Comparison of ENCODE assay signal across 8 cellular contexts in genomic region chr9:109320734-109321448, GRCh38. TPM values are rescaled to one million over a fixed set of nuclear protein-coding genes. Genes with fewer than 3 reads are reported as not detected.
A peak's percentile ranks its signal among the peaks of the same experiment; 100 is the strongest.
DNase-seq lines count a peak whose midpoint lies in the region; ATAC-seq and TF ChIP-seq lines count a peak whose summit lies in the region.

TSS of gene EPB41L4B (minus strand) at chr9:109321059. CDS start at chr9:109320446, 613 bp downstream.

- H3K36me3 Mint-ChIP-seq in GM23338 (ENCODE audit: low read depth), result no peaks in the 10 kb centered on the region; the same call in 2 of the 3 replicates

- H3K27me3 Mint-ChIP-seq in GM23338 (ENCODE audit: insufficient read depth, low read depth, poor library complexity), result peaks cover 19% of the 10 kb centered on the region

- CTCF ChIA-PET in RWPE1 (lab: Yijun Ruan, JAX), result interaction anchor here (0.6 to 2.0 kb wide), 5 partner anchors 47 to 399 kb away, joined by 3 to 6 read pairs (median 3); no protein-coding TSS in a partner anchor

- H2AFZ ChIP-seq in GM23338 (peak within 1 kb of the TSS; percentile 97; the same call in 1 of the 2 replicates), neuron (ENCODE audit: low read depth, low read length) (peak within 1 kb of the TSS; percentile 20)

- H3K4me1 ChIP-seq in DOHH2 (ENCODE audit: control insufficient read depth, low read length) (peaks cover 5% of the 10 kb centered on the region), GM23338 (ENCODE audit: insufficient read depth) (peaks cover 29% of the 10 kb centered on the region), foreskin keratinocyte (peaks cover 13% of the 10 kb centered on the region), neuron (ENCODE audit: insufficient read depth, low read length) (peaks cover 12% of the 10 kb centered on the region), subcutaneous abdominal adipose tissue (ENCODE audit: control insufficient read depth in 5 of 5, insufficient read depth in 5 of 5, low read length in 5 of 5) (peaks cover 2 to 44% (median 34%) of the 10 kb centered on the region in 5 donors)

- H3K9me3 Mint-ChIP-seq in GM23338, result no peaks in the 10 kb centered on the region

- DNase-seq in GM23338 (ENCODE audit: low spot score), result peak; percentile 96
- DNase-seq in LHCN-M2 (ENCODE audit: low read depth), result peak; percentile 57
- peak; percentile 91 for DNase-seq in RWPE1 (ENCODE audit: low spot score)
- DNase-seq in activated gamma-delta T cell (lab: John Stamatoyannopoulos, UW), result peak; percentile 40
- peak; percentile 51 to 75 for DNase-seq in foreskin keratinocyte

- H3F3A ChIP-seq in DOHH2 (ENCODE audit: control insufficient read depth, insufficient read depth) (no peaks in the 10 kb centered on the region), GM23338 (replicated peaks; ENCODE audit: low read depth) (peaks cover 10% of the 10 kb centered on the region)

- H3K27ac ChIP-seq in DOHH2 (ENCODE audit: low read depth, low read length) (no peak within 1 kb of the TSS), GM23338 (ENCODE audit: low read depth) (no peak within 1 kb of the TSS), RWPE1 (peak within 1 kb of the TSS; percentile 84), foreskin keratinocyte (peak within 1 kb of the TSS; percentile 38), subcutaneous abdominal adipose tissue (ENCODE audit: low read depth, low read length) (peak within 1 kb of the TSS; percentile 82)

- H3K9me2 ChIP-seq in DOHH2 (replicated peaks; ENCODE audit: control insufficient read depth, low read length) (no peaks in the 10 kb centered on the region), GM23338 (ENCODE audit: insufficient read depth) (peaks cover 2% of the 10 kb centered on the region; the same call in 1 of the 2 replicates)

- TF ChIP-seq CTCF in DOHH2 (IDR thresholded peaks at IDR 0.05; ENCODE audit: low read depth, low read length, poor library complexity, severe bottlenecking) (peak; percentile 86), GM23338 (conservative IDR thresholded peaks at IDR 0.05; ENCODE audit: low read depth in 2 of 2) (peak; percentile 77 to 98), RWPE1 (conservative IDR thresholded peaks at IDR 0.05; ENCODE audit: low read depth) (peak; percentile 100), foreskin keratinocyte (conservative IDR thresholded peaks at IDR 0.05) (peak; percentile 99)

- peaks cover 33% of the 10 kb centered on the region for H3K4me1 Mint-ChIP-seq in GM23338

- POLR2A ChIA-PET in RWPE1 (lab: Yijun Ruan, JAX; ENCODE audit: low non-redundant PET), result no interaction called here

- peak within 1 kb of the TSS; percentile 59 for H3K4me2 ChIP-seq in DOHH2 (ENCODE audit: low read length)
- H3K4me2 ChIP-seq in GM23338, result peak within 1 kb of the TSS; percentile 99

- H3K9me3 ChIP-seq in DOHH2 (ENCODE audit: control insufficient read depth, insufficient read depth, low read length) (no peaks in the 10 kb centered on the region), neuron (ENCODE audit: low read length) (no peaks in the 10 kb centered on the region), subcutaneous abdominal adipose tissue (ENCODE audit: control insufficient read depth in 5 of 5, low read length in 5 of 5) (no peaks in the 10 kb centered on the region)

- H3K4me3 Mint-ChIP-seq in GM23338, result peak within 1 kb of the TSS; percentile 93

- H3K27me3 ChIP-seq in DOHH2 (ENCODE audit: control insufficient read depth, low read length) (peaks cover 36% of the 10 kb centered on the region), GM23338 (ENCODE audit: insufficient read depth) (peaks cover 5% of the 10 kb centered on the region; the same call in 1 of the 2 replicates), foreskin keratinocyte (no peaks in the 10 kb centered on the region), neuron (ENCODE audit: insufficient read depth, low read length) (peaks cover 35% of the 10 kb centered on the region), subcutaneous abdominal adipose tissue (ENCODE audit: control insufficient read depth in 5 of 5, insufficient read depth in 4 of 5, low read length in 5 of 5) (peaks cover 0 to 33% (median 6%) of the 10 kb centered on the region in 5 donors)

- no peaks in the 10 kb centered on the region for H4K20me1 ChIP-seq in DOHH2 (ENCODE audit: control insufficient read depth, insufficient read depth, low read depth, low read length)
- no peaks in the 10 kb centered on the region; the same call in 1 of the 2 replicates for H4K20me1 ChIP-seq in GM23338 (replicated peaks; ENCODE audit: insufficient read depth)

- peak within 1 kb of the TSS in 3 of 5 donors; percentile 7 to 79 (median 66) for H3K9ac ChIP-seq in subcutaneous abdominal adipose tissue (ENCODE audit: low read length in 5 of 5)

- H3K27ac Mint-ChIP-seq in GM23338, result peak within 1 kb of the TSS; percentile 70

- no peaks in the 10 kb centered on the region for H3K79me2 ChIP-seq in DOHH2 (ENCODE audit: control insufficient read depth, low read length)
- peaks cover 33% of the 10 kb centered on the region for H3K79me2 ChIP-seq in GM23338 (replicated peaks; ENCODE audit: insufficient read depth)

- H3K36me3 ChIP-seq in DOHH2 (ENCODE audit: control insufficient read depth, low read length) (no peaks in the 10 kb centered on the region), GM23338 (ENCODE audit: insufficient read depth) (no peaks in the 10 kb centered on the region), neuron (ENCODE audit: insufficient read depth, low read length) (no peaks in the 10 kb centered on the region), subcutaneous abdominal adipose tissue (ENCODE audit: control insufficient read depth in 5 of 5, insufficient read depth in 5 of 5, low read length in 5 of 5) (no peaks in the 10 kb centered on the region)

- H3K4me3 ChIP-seq in DOHH2 (ENCODE audit: low read length), result 0 out of 2 replicates have a peak within 1 kb of the TSS, but pooled peaks have one; percentile 13
- H3K4me3 ChIP-seq in GM23338, result peak within 1 kb of the TSS; percentile 97
- H3K4me3 ChIP-seq in neuron (ENCODE audit: low read length), result peak within 1 kb of the TSS; percentile 40
- H3K4me3 ChIP-seq in subcutaneous abdominal adipose tissue (ENCODE audit: low read depth in 1 of 5, low read length in 5 of 5), result peak within 1 kb of the TSS in 4 of 5 donors; percentile 51 to 83 (median 63)

- peak; percentile 64 for ATAC-seq in GM23338
- ATAC-seq in foreskin keratinocyte, result peak; percentile 70

TF ChIP-seq in GM23338, 12 proteins besides CTCF, POLR2A, EP300 and RAD21:
- peak; percentile 24 for TF ChIP-seq REST (IDR thresholded peaks at IDR 0.05; ENCODE audit: unreplicated experiment)
- peak; percentile 50 for TF ChIP-seq ETS1 (IDR thresholded peaks at IDR 0.05)
- TF ChIP-seq CREB1 (CRISPR knock-in tag; IDR thresholded peaks at IDR 0.05; ENCODE audit: low read depth), result peak; percentile 83
- no peak for TF ChIP-seq NANOG (IDR thresholded peaks at IDR 0.05; ENCODE audit: borderline replicate concordance)
- TF ChIP-seq POLR2AphosphoS5 (IDR thresholded peaks at IDR 0.05; ENCODE audit: low read depth), result 0 out of 2 replicates have a peak, but pooled peaks have one; percentile 37

RNA-seq across cellular contexts. Expression of gene EPB41L4B, which starts in this region (rescaled TPM):
- total RNA-seq in GM23338 (2014; rRNA removed; shearing (Covaris generic)), result 32.2 and 34.4 TPM in 2 replicates
- polyA plus RNA-seq in GM23338 (2016; fragmentation: Nextera tagmentation; extraction: Ambion mirVana), result 10.9 and 11.0 TPM in 2 replicates
- 2.1 and 2.4 TPM in 2 replicates for total RNA-seq in LHCN-M2 (2014; rRNA removed)
- 1.8 TPM for polyA plus RNA-seq in LHCN-M2 (2012)
- total RNA-seq in foreskin keratinocyte, result 6.5 and 6.6 TPM in 2 replicates
- 2.9 and 3.7 TPM in 2 replicates for polyA plus RNA-seq in foreskin keratinocyte

Comparison
In these comparisons a context has a peak if more than half of its experiments do, and no peak if none do; other contexts are left out.
1. H3K27ac ChIP-seq: peak in RWPE1 (single experiment), foreskin keratinocyte (single experiment) and subcutaneous abdominal adipose tissue (single experiment); none in DOHH2 (single experiment) and GM23338 (single experiment).
2. H3K4me3 ChIP-seq: peak in every context shown above with its lines; median percentile 97 in GM23338; 63 in subcutaneous abdominal adipose tissue; 40 in neuron; 13 in DOHH2.
3. DNase-seq: peak in every context shown above with its lines; median percentile 96 in GM23338; 91 in RWPE1; 63 in foreskin keratinocyte; 57 in LHCN-M2; 40 in activated gamma-delta T cell.
4. Peak in every context shown above with its lines, with median percentiles within 50 percentile points of each other: CTCF ChIP-seq.